ENCODE assay signal across 7 cellular contexts in genomic region chr13:42041017-42041683, GRCh38. TPM values are rescaled to one million over a fixed set of nuclear protein-coding genes. Genes with fewer than 3 reads are reported as not detected.
DNase-seq lines count a peak whose midpoint lies in the region; ATAC-seq and TF ChIP-seq lines count a peak whose summit lies in the region.

No MANE protein-coding gene starts in this region.

- ATAC-seq in GM23338: peak; percentile 66
- peak; percentile 39 to 64 (median 60) for ATAC-seq in right lobe of liver

- H3K79me2 ChIP-seq in GM23338 (replicated peaks; ENCODE audit: insufficient read depth): peaks cover 19% of the 10 kb centered on the region

- H3K36me3 ChIP-seq in GM23338 (ENCODE audit: insufficient read depth): no peaks in the 10 kb centered on the region
- H3K36me3 ChIP-seq in MG63: no peaks in the 10 kb centered on the region
- no peaks in the 10 kb centered on the region for H3K36me3 ChIP-seq in right lobe of liver

- peak overlapping the region; percentile 81 for H3K4me3 Mint-ChIP-seq in GM23338
- peak overlapping the region; percentile 72 for H3K4me3 Mint-ChIP-seq in dendritic cell treated with granulocyte-macrophage colony-stimulating factor and Interleukin-4, amounts not matched to agents 40 ng/mL and 50 ng/mL, for 4 days

- peaks cover 40% of the 10 kb centered on the region for H3K27me3 Mint-ChIP-seq in GM23338 (ENCODE audit: insufficient read depth, low read depth, poor library complexity)
- peaks cover 45% of the 10 kb centered on the region for H3K27me3 Mint-ChIP-seq in dendritic cell treated with granulocyte-macrophage colony-stimulating factor and Interleukin-4, amounts not matched to agents 40 ng/mL and 50 ng/mL, for 4 days

- H3K9me3 ChIP-seq in MG63: peaks cover 13% of the 10 kb centered on the region
- H3K9me3 ChIP-seq in right lobe of liver: no peaks in the 10 kb centered on the region

- H3K9me3 Mint-ChIP-seq in GM23338: peaks cover under 1% of the 10 kb centered on the region; the same call in 2 of the 3 replicates
- peaks cover 8% of the 10 kb centered on the region for H3K9me3 Mint-ChIP-seq in dendritic cell treated with granulocyte-macrophage colony-stimulating factor and Interleukin-4, amounts not matched to agents 40 ng/mL and 50 ng/mL, for 4 days

- WGBS in right lobe of liver (ENCODE audit: insufficient coverage, low coverage, low lambda C conversion rate, missing lambda C conversion rate): 0% methylated on average over 33 of the region's 58 CpGs

- no peak overlapping the region for H3K27ac Mint-ChIP-seq in GM23338
- peak overlapping the region; percentile 76 for H3K27ac Mint-ChIP-seq in dendritic cell treated with granulocyte-macrophage colony-stimulating factor and Interleukin-4, amounts not matched to agents 40 ng/mL and 50 ng/mL, for 4 days

- peak overlapping the region; percentile 81 for H3K4me2 ChIP-seq in GM23338

- TF ChIP-seq POLR2A in right lobe of liver (IDR thresholded peaks at IDR 0.05): no peak

- peak overlapping the region; percentile 91 for H2AFZ ChIP-seq in GM23338

- H3K27ac ChIP-seq in GM23338 (ENCODE audit: low read depth) (no peak overlapping the region), right lobe of liver (peak overlapping the region in 2 of 3 donors; percentile 35 to 45)

- DNase-seq in GM23338 (ENCODE audit: low spot score) (peak; percentile 78), MG63 (peak; percentile 61), right lobe of liver (peak; percentile 59 to 70 (median 61))
- peak in 2 of 3 experiments; percentile 29 to 56 for DNase-seq in stimulated activated CD4-positive, alpha-beta T cell treated with anti-CD3 and anti-CD28 coated beads, TNF-alpha, amount 100 ng/mL, for 24 hours (ENCODE audit: low read depth in 3 of 3)

- H3K4me1 ChIP-seq in GM23338 (ENCODE audit: insufficient read depth) (peaks cover 14% of the 10 kb centered on the region), right lobe of liver (peaks cover 0 to 11% (median 2%) of the 10 kb centered on the region in 4 donors)

- H3K27me3 ChIP-seq in GM23338 (ENCODE audit: insufficient read depth) (peaks cover 88% of the 10 kb centered on the region), MG63 (no peaks in the 10 kb centered on the region), right lobe of liver (no peaks in the 10 kb centered on the region)

- peaks cover 19% of the 10 kb centered on the region for H3K4me1 Mint-ChIP-seq in GM23338
- peaks cover 23% of the 10 kb centered on the region for H3K4me1 Mint-ChIP-seq in dendritic cell treated with granulocyte-macrophage colony-stimulating factor and Interleukin-4, amounts not matched to agents 40 ng/mL and 50 ng/mL, for 4 days (ENCODE audit: low read depth)

- H3K36me3 Mint-ChIP-seq in GM23338 (ENCODE audit: low read depth): peaks cover 6% of the 10 kb centered on the region; the same call in 2 of the 3 replicates
- peaks cover 6% of the 10 kb centered on the region for H3K36me3 Mint-ChIP-seq in dendritic cell treated with granulocyte-macrophage colony-stimulating factor and Interleukin-4, amounts not matched to agents 40 ng/mL and 50 ng/mL, for 4 days (ENCODE audit: low read depth)

- peaks cover 19% of the 10 kb centered on the region for H3F3A ChIP-seq in GM23338 (replicated peaks; ENCODE audit: low read depth)

- intact Hi-C loops in dendritic cell treated with granulocyte-macrophage colony-stimulating factor and Interleukin-4, amounts not matched to agents 40 ng/mL and 50 ng/mL, for 4 days (cut with micrococcal nuclease): loop anchor here (1.0 to 10.0 kb wide), 3 partner anchors 8 to 979 kb away; partner anchors contain the start of genes AKAP11 and WBP4
- intact Hi-C loops in right lobe of liver (cut with DNase I): loop anchor here in 1 of 2 donors (10.0 kb wide), 1 partner anchor 76 kb away; the partner anchor contains the start of gene VWA8

- TF ChIP-seq CTCF in GM12875 (IDR thresholded peaks at IDR 0.05; ENCODE audit: borderline replicate concordance, insufficient read depth, low read depth, low read length): no peak
- TF ChIP-seq CTCF in GM23338 (conservative IDR thresholded peaks at IDR 0.05; ENCODE audit: low read depth in 2 of 2): no peak
- no peak for TF ChIP-seq CTCF in WI38 (IDR thresholded peaks at IDR 0.05; ENCODE audit: low read depth, low read length)
- TF ChIP-seq CTCF in right lobe of liver (IDR thresholded peaks at IDR 0.05): no peak

- H3K4me3 ChIP-seq in GM12875 (ENCODE audit: low read depth, low read length) (peak overlapping the region; percentile 59), GM23338 (peak overlapping the region; percentile 87), MG63 (peak overlapping the region; percentile 69), WI38 (ENCODE audit: low read depth, low read length) (peak overlapping the region; percentile 85), right lobe of liver (peak overlapping the region; percentile 67 to 88 (median 79))

- H3K9me2 ChIP-seq in GM23338 (ENCODE audit: insufficient read depth): no peaks in the 10 kb centered on the region

- peaks cover 18% of the 10 kb centered on the region for H4K20me1 ChIP-seq in GM23338 (replicated peaks; ENCODE audit: insufficient read depth)

TF ChIP-seq in GM23338, 12 proteins besides CTCF, POLR2A, EP300 and RAD21 (continues in another document):
- TF ChIP-seq JUNB (IDR thresholded peaks at IDR 0.05; ENCODE audit: unreplicated experiment) (no peak), EZH2phosphoT487 (IDR thresholded peaks at IDR 0.05; ENCODE audit: unreplicated experiment) (no peak), CREB1 (CRISPR knock-in tag; IDR thresholded peaks at IDR 0.05; ENCODE audit: low read depth) (no peak), ETS1 (IDR thresholded peaks at IDR 0.05) (no peak)

RNA-seq across cellular contexts. Expression of gene DGKH, which starts 7.3 kb away (rescaled TPM):
- 6.6 and 7.5 TPM in 2 replicates for total RNA-seq in GM23338 (2014; rRNA removed; shearing (Covaris generic))
- 1.4 and 2.1 TPM in 2 replicates for polyA plus RNA-seq in GM23338 (2016; fragmentation: Nextera tagmentation; extraction: Ambion mirVana)
- total RNA-seq in MG63 (2014; rRNA removed; shearing (Covaris generic); ENCODE audit: low replicate concordance): 1.4 and 3.7 TPM in 2 replicates
- total RNA-seq in right lobe of liver: 1 to 10 TPM in 5 of 6 experiments, under 1 TPM in 1; 0.95 to 5.1 (median 2.2) TPM
